Comparison of ENCODE assay signal across 27 cellular contexts in the genomic region with DNA sequence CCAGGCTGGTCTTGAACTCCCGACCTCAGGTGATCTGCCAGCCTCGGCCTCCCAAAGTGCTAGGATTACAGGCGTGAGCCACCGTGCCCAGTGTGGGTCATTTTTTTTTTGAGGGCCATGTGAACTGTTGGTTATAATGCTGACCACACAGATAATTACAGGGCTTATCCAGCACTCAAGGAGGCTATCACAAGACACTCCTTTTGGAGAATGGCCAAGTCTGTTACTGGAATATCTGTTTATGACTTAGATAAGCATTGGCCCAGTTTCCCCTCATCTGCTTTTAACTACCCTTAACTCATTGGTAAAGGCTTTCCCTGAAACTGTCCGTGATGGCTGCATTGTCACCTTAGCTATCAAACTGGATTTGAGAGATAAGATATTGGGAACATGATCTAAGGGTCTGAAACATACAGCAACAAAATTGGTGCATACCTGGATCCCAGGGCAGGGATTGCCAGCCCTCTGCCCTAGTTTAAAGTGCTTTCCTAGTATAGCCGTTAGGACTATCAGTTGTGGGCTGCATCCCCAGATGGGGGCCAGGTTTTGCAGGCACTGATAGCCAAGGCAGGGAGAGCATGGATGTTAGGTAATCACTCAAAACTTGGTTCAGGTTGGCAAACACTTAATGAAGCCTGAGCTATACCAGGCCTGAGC. TPM values are rescaled to one million over a fixed set of nuclear protein-coding genes. Genes with fewer than 3 reads are reported as not detected.
DNase-seq lines count a peak whose midpoint lies in the region; ATAC-seq and TF ChIP-seq lines count a peak whose summit lies in the region.
"Had no signal": no experiment of that assay in that cellular context is flagged by ENCODE, and none has a peak within 500 bp of the region (broad histone marks: within the 10 kb centered on the region; RNA-seq: fewer than 3 reads in every experiment).

No MANE protein-coding gene starts in this region.

- no peaks in the 10 kb centered on the region for H3K9me3 Mint-ChIP-seq in nephron progenitor cell
- H3K9me3 Mint-ChIP-seq in activated naive CD4-positive, alpha-beta T cell treated with anti-CD3 and anti-CD28 coated beads, Interleukin-2, amount 50 U/mL, for 72 hours: no peaks in the 10 kb centered on the region
- H3K9me3 Mint-ChIP-seq: activated T-cell treated with anti-CD3 and anti-CD28 coated beads, Interleukin-2, amount 50 U/mL, for 4 hours; CD8-positive, alpha-beta T cell; stimulated activated naive CD8-positive, alpha-beta T cell treated with anti-CD3 and anti-CD28 coated beads, Interleukin-15, Interleukin-2, amounts not matched to agents 100 ng/mL and 50 ng/mL, for 24 hours; type B pancreatic cell had no signal

- no peak overlapping the region for H3K23ac ChIP-seq in mesenchymal stem cell (ENCODE audit: low read length in 2 of 2)

- H3K9me3 ChIP-seq in colonic mucosa: no peaks in the 10 kb centered on the region
- H3K9me3 ChIP-seq in mesenchymal stem cell (ENCODE audit: control insufficient read depth, low read length): no peaks in the 10 kb centered on the region

- H4K8ac ChIP-seq in mesenchymal stem cell (ENCODE audit: low read length): no peak overlapping the region

- H3K36me3 ChIP-seq in colonic mucosa: peaks cover 9% of the 10 kb centered on the region
- H3K36me3 ChIP-seq in mesenchymal stem cell (ENCODE audit: control insufficient read depth in 1 of 2, insufficient read depth in 2 of 2, low read depth in 1 of 2, low read length in 2 of 2): peaks cover 30 to 82% of the 10 kb centered on the region in 2 experiments

- H3K14ac ChIP-seq in mesenchymal stem cell (ENCODE audit: low read length in 2 of 2): no peak overlapping the region

- H3K4me3 Mint-ChIP-seq in nephron progenitor cell: no peak overlapping the region
- H3K4me3 Mint-ChIP-seq: activated T-cell treated with anti-CD3 and anti-CD28 coated beads, Interleukin-2, amount 50 U/mL, for 4 hours; CD8-positive, alpha-beta T cell; stimulated activated naive CD8-positive, alpha-beta T cell treated with anti-CD3 and anti-CD28 coated beads, Interleukin-15, Interleukin-2, amounts not matched to agents 100 ng/mL and 50 ng/mL, for 24 hours; type B pancreatic cell had no signal

- H2BK5ac ChIP-seq in mesenchymal stem cell (ENCODE audit: low read depth, low read length, poor library complexity, severe bottlenecking): no peak overlapping the region

- WGBS in mesenchymal stem cell: 93% methylated on average over 6 of the region's 6 CpGs

- no peak overlapping the region for H3K27ac Mint-ChIP-seq in nephron progenitor cell
- no peak overlapping the region for H3K27ac Mint-ChIP-seq in activated naive CD4-positive, alpha-beta T cell treated with anti-CD3 and anti-CD28 coated beads, Interleukin-2, amount 50 U/mL, for 72 hours
- H3K27ac Mint-ChIP-seq: CD8-positive, alpha-beta T cell; stimulated activated naive CD8-positive, alpha-beta T cell treated with anti-CD3 and anti-CD28 coated beads, Interleukin-15, Interleukin-2, amounts not matched to agents 100 ng/mL and 50 ng/mL, for 24 hours; type B pancreatic cell had no signal

- TF ChIP-seq CTCF in colonic mucosa (IDR thresholded peaks at IDR 0.05) (no peak), nephron progenitor cell (IDR thresholded peaks at IDR 0.05) (no peak)

- H3K4me2 ChIP-seq in mesenchymal stem cell (ENCODE audit: low read length, poor library complexity, severe bottlenecking): no peak overlapping the region

- ATAC-seq in activated naive CD4-positive, alpha-beta T cell treated with anti-CD3 and anti-CD28 coated beads, Interleukin-2, amount 50 U/mL, for 72 hours: no peak
- no peak for ATAC-seq in GM21526 (IDR thresholded peaks at IDR 0.05; ENCODE audit: low FRiP score, unreplicated experiment)
- ATAC-seq: activated T-cell treated with anti-CD3 and anti-CD28 coated beads, Interleukin-2, amount 50 U/mL, for 4 hours; CD8-positive, alpha-beta T cell; foreskin keratinocyte had no signal

- no peak overlapping the region for H3K9ac ChIP-seq in colonic mucosa (ENCODE audit: low read depth in 2 of 2, low read length in 2 of 2)
- peak overlapping the region; percentile 32 for H3K9ac ChIP-seq in mesenchymal stem cell (ENCODE audit: low read length)

- H3K27ac ChIP-seq in colonic mucosa: peak overlapping the region; percentile 53
- no peak overlapping the region for H3K27ac ChIP-seq in mesenchymal stem cell (ENCODE audit: low read length, poor library complexity, severe bottlenecking)
- H3K27ac ChIP-seq: foreskin keratinocyte had no signal

- peak overlapping the region in 1 of 2 experiments; percentile 66 for H2BK12ac ChIP-seq in mesenchymal stem cell (ENCODE audit: low read length in 2 of 2)

- H3K4ac ChIP-seq in mesenchymal stem cell (ENCODE audit: low read depth in 1 of 2, low read length in 2 of 2): no peak overlapping the region

- H3K79me1 ChIP-seq in mesenchymal stem cell (replicated peaks; ENCODE audit: low read length, poor library complexity, severe bottlenecking): peaks cover 39% of the 10 kb centered on the region

- no peak overlapping the region for H3K18ac ChIP-seq in mesenchymal stem cell (ENCODE audit: low read depth in 1 of 2, low read length in 2 of 2)

- no peaks in the 10 kb centered on the region for H3K27me3 ChIP-seq in colonic mucosa
- no peaks in the 10 kb centered on the region for H3K27me3 ChIP-seq in mesenchymal stem cell (ENCODE audit: control insufficient read depth in 1 of 2, insufficient read depth in 1 of 2, low read length in 2 of 2)
- H3K27me3 ChIP-seq: dorsolateral prefrontal cortex, foreskin keratinocyte had no signal

- H3K4me3 ChIP-seq in colonic mucosa (no peak overlapping the region), mesenchymal stem cell (ENCODE audit: insufficient read depth in 1 of 2, low read depth in 1 of 2, low read length in 2 of 2) (no peak overlapping the region)
- H3K4me3 ChIP-seq: dorsolateral prefrontal cortex had no signal

- H2AK5ac ChIP-seq in mesenchymal stem cell (ENCODE audit: low read length, severe bottlenecking): no peak overlapping the region

- H4K91ac ChIP-seq in mesenchymal stem cell (ENCODE audit: low read length): no peak overlapping the region

- no peaks in the 10 kb centered on the region for H3K27me3 Mint-ChIP-seq in nephron progenitor cell (ENCODE audit: low read depth, poor library complexity)
- H3K27me3 Mint-ChIP-seq: stimulated activated naive CD8-positive, alpha-beta T cell treated with anti-CD3 and anti-CD28 coated beads, Interleukin-15, Interleukin-2, amounts not matched to agents 100 ng/mL and 50 ng/mL, for 24 hours; type B pancreatic cell had no signal

- peaks cover 47% of the 10 kb centered on the region for H3K36me3 Mint-ChIP-seq in nephron progenitor cell (ENCODE audit: low read depth)
- H3K36me3 Mint-ChIP-seq in activated naive CD4-positive, alpha-beta T cell treated with anti-CD3 and anti-CD28 coated beads, Interleukin-2, amount 50 U/mL, for 72 hours: peaks cover 12 to 20% of the 10 kb centered on the region in 2 donors

- peak in 74 of 76 experiments; percentile 9 to 96 (median 67) for DNase-seq in HUDEP-2 (lab: John Stamatoyannopoulos, UW; ENCODE audit: unreplicated experiment in 76 of 76)
- peak; percentile 83 for DNase-seq in NCI-H2196 (lab: John Stamatoyannopoulos, UW; ENCODE audit: unreplicated experiment)
- DNase-seq in colonic mucosa: peak; percentile 46
- DNase-seq in mesenchymal stem cell: peak; percentile 20
- no peak for DNase-seq in nephron progenitor cell
- DNase-seq in activated naive CD4-positive, alpha-beta T cell treated with anti-CD3 and anti-CD28 coated beads, Interleukin-2, amount 50 U/mL, for 72 hours (ENCODE audit: low spot score in 2 of 2): no peak
- DNase-seq in KG1 (lab: John Stamatoyannopoulos, UW): no peak
- DNase-seq: activated naive CD4-positive, alpha-beta T cell; activated T-cell treated with anti-CD3 and anti-CD28 coated beads, Interleukin-2, amount 50 U/mL, for 4 hours; AML-193; amniotic stem cell; caudate nucleus; CD8-positive, alpha-beta T cell; dorsolateral prefrontal cortex; foreskin keratinocyte; GF-D8; HCEC 1CT; hippocampal formation; Kasumi-1; NCI-H1092 treated with DMSO at 0.1 percent for 48 hours; NCI-H526 treated with DMSO at 0.1 percent for 48 hours; stimulated activated CD4-positive, alpha-beta T cell treated with anti-CD3 and anti-CD28 coated beads, Interleukin-12 subunit alpha, Interleukin-12 subunit beta, amount 100 ng/mL, for 4 hours; stimulated activated CD4-positive, alpha-beta T cell treated with anti-CD3 and anti-CD28 coated beads, Interleukin-4, amount 100 ng/mL, for 4 hours; SW 1271 had no signal

- intact Hi-C loops in colonic mucosa (cut with DNase I): no loop called here

- H2BK15ac ChIP-seq in mesenchymal stem cell (ENCODE audit: low read depth, poor library complexity, severe bottlenecking): no peak overlapping the region

- H3K4me1 ChIP-seq in colonic mucosa (peaks cover 11% of the 10 kb centered on the region), mesenchymal stem cell (ENCODE audit: control insufficient read depth, insufficient read depth, low read depth, low read length) (no peaks in the 10 kb centered on the region)
- H3K4me1 ChIP-seq: foreskin keratinocyte had no signal

- H2BK120ac ChIP-seq in mesenchymal stem cell (ENCODE audit: low read depth, low read length): no peak overlapping the region

- peaks cover 11% of the 10 kb centered on the region for H3K4me1 Mint-ChIP-seq in nephron progenitor cell

- no peak overlapping the region for H2AFZ ChIP-seq in mesenchymal stem cell (ENCODE audit: low read depth, low read length)

RNA-seq across cellular contexts. Expression of gene SZT2, which starts 15.6 kb away (rescaled TPM):
- 10 to 100 TPM; 34.8 to 50.5 TPM for total RNA-seq in colonic mucosa
- polyA plus RNA-seq in mesenchymal stem cell (2013, experiment 1 of 2): 7.6 TPM
- polyA plus RNA-seq in mesenchymal stem cell (2013, experiment 2 of 2): 6.2 TPM
- 10 to 100 TPM; 52.1 to 52.2 TPM for total RNA-seq in activated naive CD4-positive, alpha-beta T cell treated with anti-CD3 and anti-CD28 coated beads, Interleukin-2, amount 50 U/mL, for 72 hours

RNA-seq across cellular contexts. Expression of gene MED8, which starts 15.7 kb away (rescaled TPM):
- total RNA-seq in colonic mucosa: 10 to 100 TPM; 39.2 to 51.3 TPM
- polyA plus RNA-seq in mesenchymal stem cell (2013, experiment 1 of 2): 57.8 TPM
- polyA plus RNA-seq in mesenchymal stem cell (2013, experiment 2 of 2): 59.6 TPM
- total RNA-seq in activated naive CD4-positive, alpha-beta T cell treated with anti-CD3 and anti-CD28 coated beads, Interleukin-2, amount 50 U/mL, for 72 hours: 10 to 100 TPM; 32.8 to 53.9 TPM

RNA-seq across cellular contexts. Expression of gene ELOVL1, which starts 37.5 kb away (rescaled TPM):
- total RNA-seq in colonic mucosa: 100 to 1,000 TPM; 165 to 176 TPM
- 132 TPM for polyA plus RNA-seq in mesenchymal stem cell (2013, experiment 1 of 2)
- polyA plus RNA-seq in mesenchymal stem cell (2013, experiment 2 of 2): 131 TPM
- 10 to 100 TPM; 53.2 to 61.0 TPM for total RNA-seq in activated naive CD4-positive, alpha-beta T cell treated with anti-CD3 and anti-CD28 coated beads, Interleukin-2, amount 50 U/mL, for 72 hours

RNA-seq across cellular contexts. Expression of gene CDC20, which starts 46.6 kb away (rescaled TPM):
- 100 to 1,000 TPM in 1 of 2 donors, 10 to 100 TPM in 1; 42.6 to 201 TPM for total RNA-seq in colonic mucosa
- polyA plus RNA-seq in mesenchymal stem cell (2013, experiment 1 of 2): 10.3 TPM
- polyA plus RNA-seq in mesenchymal stem cell (2013, experiment 2 of 2): 9.8 TPM
- total RNA-seq in activated naive CD4-positive, alpha-beta T cell treated with anti-CD3 and anti-CD28 coated beads, Interleukin-2, amount 50 U/mL, for 72 hours: 100 to 1,000 TPM; 127 to 328 TPM

RNA-seq across cellular contexts. Expression of gene HYI, which starts 48.4 kb away (rescaled TPM):
- 10 to 100 TPM; 50.8 to 55.6 TPM for total RNA-seq in colonic mucosa
- polyA plus RNA-seq in mesenchymal stem cell (2013, experiment 1 of 2): 20.4 TPM
- polyA plus RNA-seq in mesenchymal stem cell (2013, experiment 2 of 2): 19.0 TPM
- 10 to 100 TPM in 1 of 2 donors, 1 to 10 TPM in 1; 9.2 to 26.3 TPM for total RNA-seq in activated naive CD4-positive, alpha-beta T cell treated with anti-CD3 and anti-CD28 coated beads, Interleukin-2, amount 50 U/mL, for 72 hours

Comparison
In these comparisons a context has a peak if more than half of its experiments do, and no peak if none do; other contexts are left out.
1. DNase-seq: peak in HUDEP-2 (74 of 76), NCI-H2196 (single experiment), colonic mucosa (single experiment) and mesenchymal stem cell (single experiment); none in nephron progenitor cell (single experiment), activated naive CD4-positive, alpha-beta T cell treated with anti-CD3 and anti-CD28 coated beads, Interleukin-2, amount 50 U/mL, for 72 hours (0 of 2) and KG1 (single experiment).